In genomic region chr10:15092855-15093408, GRCh38 we compare ENCODE assay signal across 2 cellular contexts.
TF ChIP-seq lines count a peak whose summit lies in the region.

No MANE protein-coding gene starts in this region.

TF ChIP-seq in HepG2, 621 proteins besides CTCF, POLR2A, EP300 and RAD21:
- no peak for TF ChIP-seq DMAP1 (CRISPR knock-in tag; IDR thresholded peaks at IDR 0.05)
- peak; percentile 78 for TF ChIP-seq ZBTB40 (IDR thresholded peaks at IDR 0.05)
- TF ChIP-seq ZBTB40 (CRISPR knock-in tag; IDR thresholded peaks at IDR 0.05), result peak; percentile 66; the same call in 1 of the 2 replicates
- no peak for TF ChIP-seq ZNF564 (CRISPR knock-in tag; IDR thresholded peaks at IDR 0.05)

TF ChIP-seq in K562, 482 proteins besides CTCF, POLR2A, EP300 and RAD21:
- TF ChIP-seq ZNF41 (CRISPR knock-in tag; conservative IDR thresholded peaks at IDR 0.05) (no peak), CHCHD3 (CRISPR knock-in tag; IDR thresholded peaks at IDR 0.05) (no peak), MCM7 (IDR thresholded peaks at IDR 0.05) (no peak), ZBTB40 (IDR thresholded peaks at IDR 0.05) (peak; percentile 91), ZBTB40 (CRISPR knock-in tag; IDR thresholded peaks at IDR 0.05) (peak; percentile 95), ZNF384 (IDR thresholded peaks at IDR 0.05; ENCODE audit: low read depth, low read length) (peak; percentile 98), NR1H2 (CRISPR knock-in tag; IDR thresholded peaks at IDR 0.05) (no peak), RHOXF2B (CRISPR knock-in tag; conservative IDR thresholded peaks at IDR 0.05) (no peak), ATF6 (CRISPR knock-in tag; IDR thresholded peaks at IDR 0.05) (no peak)
- TF ChIP-seq, protein P1, sequence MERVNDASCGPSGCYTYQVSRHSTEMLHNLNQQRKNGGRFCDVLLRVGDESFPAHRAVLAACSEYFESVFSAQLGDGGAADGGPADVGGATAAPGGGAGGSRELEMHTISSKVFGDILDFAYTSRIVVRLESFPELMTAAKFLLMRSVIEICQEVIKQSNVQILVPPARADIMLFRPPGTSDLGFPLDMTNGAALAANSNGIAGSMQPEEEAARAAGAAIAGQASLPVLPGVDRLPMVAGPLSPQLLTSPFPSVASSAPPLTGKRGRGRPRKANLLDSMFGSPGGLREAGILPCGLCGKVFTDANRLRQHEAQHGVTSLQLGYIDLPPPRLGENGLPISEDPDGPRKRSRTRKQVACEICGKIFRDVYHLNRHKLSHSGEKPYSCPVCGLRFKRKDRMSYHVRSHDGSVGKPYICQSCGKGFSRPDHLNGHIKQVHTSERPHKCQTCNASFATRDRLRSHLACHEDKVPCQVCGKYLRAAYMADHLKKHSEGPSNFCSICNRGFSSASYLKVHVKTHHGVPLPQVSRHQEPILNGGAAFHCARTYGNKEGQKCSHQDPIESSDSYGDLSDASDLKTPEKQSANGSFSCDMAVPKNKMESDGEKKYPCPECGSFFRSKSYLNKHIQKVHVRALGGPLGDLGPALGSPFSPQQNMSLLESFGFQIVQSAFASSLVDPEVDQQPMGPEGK (CRISPR knock-in tag; IDR thresholded peaks at IDR 0.05; ENCODE audit: borderline replicate concordance), result no peak
